Comparison of ENCODE assay signal across 1 cellular context in genomic region chr3:124700880-124701684, GRCh38.
TF ChIP-seq lines count a peak whose summit lies in the region.

No MANE protein-coding gene starts in this region.

TF ChIP-seq in HepG2, 621 proteins besides CTCF, POLR2A, EP300 and RAD21 (continued from another document and continues in another):
- TF ChIP-seq ZSCAN22 (CRISPR knock-in tag; IDR thresholded peaks at IDR 0.05) = no peak
- no peak for TF ChIP-seq KLF6 (CRISPR knock-in tag; IDR thresholded peaks at IDR 0.05)
- TF ChIP-seq FOXA1 (IDR thresholded peaks at IDR 0.05) = no peak
- TF ChIP-seq FOXA1 (CRISPR knock-in tag; IDR thresholded peaks at IDR 0.05) = peak; percentile 83
- TF ChIP-seq TOE1 (CRISPR knock-in tag; IDR thresholded peaks at IDR 0.05) = no peak
- peak; percentile 84; the same call in 1 of the 2 replicates for TF ChIP-seq MYC (CRISPR knock-in tag; IDR thresholded peaks at IDR 0.05; ENCODE audit: borderline replicate concordance)
- TF ChIP-seq GLI4 (CRISPR knock-in tag; IDR thresholded peaks at IDR 0.05; ENCODE audit: borderline replicate concordance) = peak; percentile 81; the same call in 1 of the 2 replicates
- peak; percentile 61; the same call in 1 of the 2 replicates for TF ChIP-seq ZKSCAN8 (CRISPR knock-in tag; IDR thresholded peaks at IDR 0.05; ENCODE audit: borderline replicate concordance)
- TF ChIP-seq FOSL2 (CRISPR knock-in tag; IDR thresholded peaks at IDR 0.05) = peak; percentile 99
- peak; percentile 94 for TF ChIP-seq FOXK1 (CRISPR knock-in tag; IDR thresholded peaks at IDR 0.05; ENCODE audit: borderline replicate concordance, low read depth)
- TF ChIP-seq ZBTB43 (CRISPR knock-in tag; conservative IDR thresholded peaks at IDR 0.05) = peak; percentile 100
- TF ChIP-seq RELA (CRISPR knock-in tag; IDR thresholded peaks at IDR 0.05) = no peak; the same call in 1 of the 2 replicates
- TF ChIP-seq ZNF24 (IDR thresholded peaks at IDR 0.05) = no peak
- TF ChIP-seq ZNF10 (CRISPR knock-in tag; IDR thresholded peaks at IDR 0.05; ENCODE audit: borderline replicate concordance, low read depth) = no peak
- peak; percentile 97 for TF ChIP-seq BHLHE40 (IDR thresholded peaks at IDR 0.05; ENCODE audit: low read length)
- TF ChIP-seq, protein P1, sequence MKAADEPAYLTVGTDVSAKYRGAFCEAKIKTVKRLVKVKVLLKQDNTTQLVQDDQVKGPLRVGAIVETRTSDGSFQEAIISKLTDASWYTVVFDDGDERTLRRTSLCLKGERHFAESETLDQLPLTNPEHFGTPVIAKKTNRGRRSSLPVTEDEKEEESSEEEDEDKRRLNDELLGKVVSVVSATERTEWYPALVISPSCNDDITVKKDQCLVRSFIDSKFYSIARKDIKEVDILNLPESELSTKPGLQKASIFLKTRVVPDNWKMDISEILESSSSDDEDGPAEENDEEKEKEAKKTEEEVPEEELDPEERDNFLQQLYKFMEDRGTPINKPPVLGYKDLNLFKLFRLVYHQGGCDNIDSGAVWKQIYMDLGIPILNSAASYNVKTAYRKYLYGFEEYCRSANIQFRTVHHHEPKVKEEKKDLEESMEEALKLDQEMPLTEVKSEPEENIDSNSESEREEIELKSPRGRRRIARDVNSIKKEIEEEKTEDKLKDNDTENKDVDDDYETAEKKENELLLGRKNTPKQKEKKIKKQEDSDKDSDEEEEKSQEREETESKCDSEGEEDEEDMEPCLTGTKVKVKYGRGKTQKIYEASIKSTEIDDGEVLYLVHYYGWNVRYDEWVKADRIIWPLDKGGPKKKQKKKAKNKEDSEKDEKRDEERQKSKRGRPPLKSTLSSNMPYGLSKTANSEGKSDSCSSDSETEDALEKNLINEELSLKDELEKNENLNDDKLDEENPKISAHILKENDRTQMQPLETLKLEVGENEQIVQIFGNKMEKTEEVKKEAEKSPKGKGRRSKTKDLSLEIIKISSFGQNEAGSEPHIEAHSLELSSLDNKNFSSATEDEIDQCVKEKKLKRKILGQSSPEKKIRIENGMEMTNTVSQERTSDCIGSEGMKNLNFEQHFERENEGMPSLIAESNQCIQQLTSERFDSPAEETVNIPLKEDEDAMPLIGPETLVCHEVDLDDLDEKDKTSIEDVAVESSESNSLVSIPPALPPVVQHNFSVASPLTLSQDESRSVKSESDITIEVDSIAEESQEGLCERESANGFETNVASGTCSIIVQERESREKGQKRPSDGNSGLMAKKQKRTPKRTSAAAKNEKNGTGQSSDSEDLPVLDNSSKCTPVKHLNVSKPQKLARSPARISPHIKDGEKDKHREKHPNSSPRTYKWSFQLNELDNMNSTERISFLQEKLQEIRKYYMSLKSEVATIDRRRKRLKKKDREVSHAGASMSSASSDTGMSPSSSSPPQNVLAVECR (CRISPR knock-in tag; IDR thresholded peaks at IDR 0.05; ENCODE audit: borderline replicate concordance) = peak; percentile 81; the same call in 1 of the 2 replicates
- peak; percentile 13 for TF ChIP-seq TBL1XR1 (IDR thresholded peaks at IDR 0.05; ENCODE audit: borderline replicate concordance, low read length, partially characterized antibody)
- TF ChIP-seq YY1 (IDR thresholded peaks at IDR 0.05; ENCODE audit: insufficient read depth, insufficient replicate concordance, low read depth, low read length) = peak; percentile 29
- TF ChIP-seq, protein P2, sequence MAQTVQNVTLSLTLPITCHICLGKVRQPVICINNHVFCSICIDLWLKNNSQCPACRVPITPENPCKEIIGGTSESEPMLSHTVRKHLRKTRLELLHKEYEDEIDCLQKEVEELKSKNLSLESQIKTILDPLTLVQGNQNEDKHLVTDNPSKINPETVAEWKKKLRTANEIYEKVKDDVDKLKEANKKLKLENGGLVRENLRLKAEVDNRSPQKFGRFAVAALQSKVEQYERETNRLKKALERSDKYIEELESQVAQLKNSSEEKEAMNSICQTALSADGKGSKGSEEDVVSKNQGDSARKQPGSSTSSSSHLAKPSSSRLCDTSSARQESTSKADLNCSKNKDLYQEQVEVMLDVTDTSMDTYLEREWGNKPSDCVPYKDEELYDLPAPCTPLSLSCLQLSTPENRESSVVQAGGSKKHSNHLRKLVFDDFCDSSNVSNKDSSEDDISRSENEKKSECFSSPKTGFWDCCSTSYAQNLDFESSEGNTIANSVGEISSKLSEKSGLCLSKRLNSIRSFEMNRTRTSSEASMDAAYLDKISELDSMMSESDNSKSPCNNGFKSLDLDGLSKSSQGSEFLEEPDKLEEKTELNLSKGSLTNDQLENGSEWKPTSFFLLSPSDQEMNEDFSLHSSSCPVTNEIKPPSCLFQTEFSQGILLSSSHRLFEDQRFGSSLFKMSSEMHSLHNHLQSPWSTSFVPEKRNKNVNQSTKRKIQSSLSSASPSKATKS (CRISPR knock-in tag; IDR thresholded peaks at IDR 0.05) = no peak
- no peak for TF ChIP-seq ZNF615 (CRISPR knock-in tag; IDR thresholded peaks at IDR 0.05; ENCODE audit: borderline replicate concordance)
- TF ChIP-seq ZNF274 (CRISPR knock-in tag; IDR thresholded peaks at IDR 0.05) = peak; percentile 71; the same call in 1 of the 2 replicates
- peak; percentile 95; the same call in 1 of the 2 replicates for TF ChIP-seq ZNF580 (CRISPR knock-in tag; IDR thresholded peaks at IDR 0.05; ENCODE audit: borderline replicate concordance, low read depth)
- TF ChIP-seq, protein P3, sequence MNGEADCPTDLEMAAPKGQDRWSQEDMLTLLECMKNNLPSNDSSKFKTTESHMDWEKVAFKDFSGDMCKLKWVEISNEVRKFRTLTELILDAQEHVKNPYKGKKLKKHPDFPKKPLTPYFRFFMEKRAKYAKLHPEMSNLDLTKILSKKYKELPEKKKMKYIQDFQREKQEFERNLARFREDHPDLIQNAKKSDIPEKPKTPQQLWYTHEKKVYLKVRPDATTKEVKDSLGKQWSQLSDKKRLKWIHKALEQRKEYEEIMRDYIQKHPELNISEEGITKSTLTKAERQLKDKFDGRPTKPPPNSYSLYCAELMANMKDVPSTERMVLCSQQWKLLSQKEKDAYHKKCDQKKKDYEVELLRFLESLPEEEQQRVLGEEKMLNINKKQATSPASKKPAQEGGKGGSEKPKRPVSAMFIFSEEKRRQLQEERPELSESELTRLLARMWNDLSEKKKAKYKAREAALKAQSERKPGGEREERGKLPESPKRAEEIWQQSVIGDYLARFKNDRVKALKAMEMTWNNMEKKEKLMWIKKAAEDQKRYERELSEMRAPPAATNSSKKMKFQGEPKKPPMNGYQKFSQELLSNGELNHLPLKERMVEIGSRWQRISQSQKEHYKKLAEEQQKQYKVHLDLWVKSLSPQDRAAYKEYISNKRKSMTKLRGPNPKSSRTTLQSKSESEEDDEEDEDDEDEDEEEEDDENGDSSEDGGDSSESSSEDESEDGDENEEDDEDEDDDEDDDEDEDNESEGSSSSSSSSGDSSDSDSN (CRISPR knock-in tag; IDR thresholded peaks at IDR 0.05) = peak; percentile 44; the same call in 1 of the 2 replicates
- TF ChIP-seq CENPT (CRISPR knock-in tag; IDR thresholded peaks at IDR 0.05; ENCODE audit: low read depth) = no peak
- TF ChIP-seq CCDC6 (CRISPR knock-in tag; IDR thresholded peaks at IDR 0.05) = no peak
- TF ChIP-seq ZNF12 (CRISPR knock-in tag; IDR thresholded peaks at IDR 0.05) = peak; percentile 89
- peak; percentile 96 for TF ChIP-seq SPEN (CRISPR knock-in tag; IDR thresholded peaks at IDR 0.05; ENCODE audit: low read depth)
- TF ChIP-seq ZSCAN9 (CRISPR knock-in tag; IDR thresholded peaks at IDR 0.05; ENCODE audit: borderline replicate concordance) = no peak
- TF ChIP-seq, protein P4, sequence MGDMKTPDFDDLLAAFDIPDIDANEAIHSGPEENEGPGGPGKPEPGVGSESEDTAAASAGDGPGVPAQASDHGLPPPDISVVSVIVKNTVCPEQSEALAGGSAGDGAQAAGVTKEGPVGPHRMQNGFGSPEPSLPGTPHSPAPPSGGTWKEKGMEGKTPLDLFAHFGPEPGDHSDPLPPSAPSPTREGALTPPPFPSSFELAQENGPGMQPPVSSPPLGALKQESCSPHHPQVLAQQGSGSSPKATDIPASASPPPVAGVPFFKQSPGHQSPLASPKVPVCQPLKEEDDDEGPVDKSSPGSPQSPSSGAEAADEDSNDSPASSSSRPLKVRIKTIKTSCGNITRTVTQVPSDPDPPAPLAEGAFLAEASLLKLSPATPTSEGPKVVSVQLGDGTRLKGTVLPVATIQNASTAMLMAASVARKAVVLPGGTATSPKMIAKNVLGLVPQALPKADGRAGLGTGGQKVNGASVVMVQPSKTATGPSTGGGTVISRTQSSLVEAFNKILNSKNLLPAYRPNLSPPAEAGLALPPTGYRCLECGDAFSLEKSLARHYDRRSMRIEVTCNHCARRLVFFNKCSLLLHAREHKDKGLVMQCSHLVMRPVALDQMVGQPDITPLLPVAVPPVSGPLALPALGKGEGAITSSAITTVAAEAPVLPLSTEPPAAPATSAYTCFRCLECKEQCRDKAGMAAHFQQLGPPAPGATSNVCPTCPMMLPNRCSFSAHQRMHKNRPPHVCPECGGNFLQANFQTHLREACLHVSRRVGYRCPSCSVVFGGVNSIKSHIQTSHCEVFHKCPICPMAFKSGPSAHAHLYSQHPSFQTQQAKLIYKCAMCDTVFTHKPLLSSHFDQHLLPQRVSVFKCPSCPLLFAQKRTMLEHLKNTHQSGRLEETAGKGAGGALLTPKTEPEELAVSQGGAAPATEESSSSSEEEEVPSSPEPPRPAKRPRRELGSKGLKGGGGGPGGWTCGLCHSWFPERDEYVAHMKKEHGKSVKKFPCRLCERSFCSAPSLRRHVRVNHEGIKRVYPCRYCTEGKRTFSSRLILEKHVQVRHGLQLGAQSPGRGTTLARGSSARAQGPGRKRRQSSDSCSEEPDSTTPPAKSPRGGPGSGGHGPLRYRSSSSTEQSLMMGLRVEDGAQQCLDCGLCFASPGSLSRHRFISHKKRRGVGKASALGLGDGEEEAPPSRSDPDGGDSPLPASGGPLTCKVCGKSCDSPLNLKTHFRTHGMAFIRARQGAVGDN (CRISPR knock-in tag; IDR thresholded peaks at IDR 0.05) = peak; percentile 95
- no peak for TF ChIP-seq ETS1 (CRISPR knock-in tag; IDR thresholded peaks at IDR 0.05)
- TF ChIP-seq, protein P5, sequence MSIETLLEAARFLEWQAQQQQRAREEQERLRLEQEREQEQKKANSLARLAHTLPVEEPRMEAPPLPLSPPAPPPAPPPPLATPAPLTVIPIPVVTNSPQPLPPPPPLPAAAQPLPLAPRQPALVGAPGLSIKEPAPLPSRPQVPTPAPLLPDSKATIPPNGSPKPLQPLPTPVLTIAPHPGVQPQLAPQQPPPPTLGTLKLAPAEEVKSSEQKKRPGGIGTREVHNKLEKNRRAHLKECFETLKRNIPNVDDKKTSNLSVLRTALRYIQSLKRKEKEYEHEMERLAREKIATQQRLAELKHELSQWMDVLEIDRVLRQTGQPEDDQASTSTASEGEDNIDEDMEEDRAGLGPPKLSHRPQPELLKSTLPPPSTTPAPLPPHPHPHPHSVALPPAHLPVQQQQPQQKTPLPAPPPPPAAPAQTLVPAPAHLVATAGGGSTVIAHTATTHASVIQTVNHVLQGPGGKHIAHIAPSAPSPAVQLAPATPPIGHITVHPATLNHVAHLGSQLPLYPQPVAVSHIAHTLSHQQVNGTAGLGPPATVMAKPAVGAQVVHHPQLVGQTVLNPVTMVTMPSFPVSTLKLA (IDR thresholded peaks at IDR 0.05) = peak; percentile 85
- TF ChIP-seq ZNF232 (CRISPR knock-in tag; IDR thresholded peaks at IDR 0.05; ENCODE audit: borderline replicate concordance) = no peak
- peak; percentile 59; the same call in 1 of the 2 replicates for TF ChIP-seq ZSCAN25 (CRISPR knock-in tag; IDR thresholded peaks at IDR 0.05)
- no peak for TF ChIP-seq TRIM22 (IDR thresholded peaks at IDR 0.05)
- TF ChIP-seq CHD2 (IDR thresholded peaks at IDR 0.05; ENCODE audit: low read depth, low read length) = no peak; the same call in 1 of the 2 replicates
- TF ChIP-seq MXI1 (IDR thresholded peaks at IDR 0.05; ENCODE audit: borderline replicate concordance, low read depth, low read length) = peak; percentile 91; the same call in 1 of the 3 replicates
- no peak for TF ChIP-seq ELK4 (CRISPR knock-in tag; IDR thresholded peaks at IDR 0.05; ENCODE audit: borderline replicate concordance)
- TF ChIP-seq ZNF75D (CRISPR knock-in tag; IDR thresholded peaks at IDR 0.05; ENCODE audit: borderline replicate concordance) = no peak
